1 cellular context compared by ENCODE assay signal in the genomic region with DNA sequence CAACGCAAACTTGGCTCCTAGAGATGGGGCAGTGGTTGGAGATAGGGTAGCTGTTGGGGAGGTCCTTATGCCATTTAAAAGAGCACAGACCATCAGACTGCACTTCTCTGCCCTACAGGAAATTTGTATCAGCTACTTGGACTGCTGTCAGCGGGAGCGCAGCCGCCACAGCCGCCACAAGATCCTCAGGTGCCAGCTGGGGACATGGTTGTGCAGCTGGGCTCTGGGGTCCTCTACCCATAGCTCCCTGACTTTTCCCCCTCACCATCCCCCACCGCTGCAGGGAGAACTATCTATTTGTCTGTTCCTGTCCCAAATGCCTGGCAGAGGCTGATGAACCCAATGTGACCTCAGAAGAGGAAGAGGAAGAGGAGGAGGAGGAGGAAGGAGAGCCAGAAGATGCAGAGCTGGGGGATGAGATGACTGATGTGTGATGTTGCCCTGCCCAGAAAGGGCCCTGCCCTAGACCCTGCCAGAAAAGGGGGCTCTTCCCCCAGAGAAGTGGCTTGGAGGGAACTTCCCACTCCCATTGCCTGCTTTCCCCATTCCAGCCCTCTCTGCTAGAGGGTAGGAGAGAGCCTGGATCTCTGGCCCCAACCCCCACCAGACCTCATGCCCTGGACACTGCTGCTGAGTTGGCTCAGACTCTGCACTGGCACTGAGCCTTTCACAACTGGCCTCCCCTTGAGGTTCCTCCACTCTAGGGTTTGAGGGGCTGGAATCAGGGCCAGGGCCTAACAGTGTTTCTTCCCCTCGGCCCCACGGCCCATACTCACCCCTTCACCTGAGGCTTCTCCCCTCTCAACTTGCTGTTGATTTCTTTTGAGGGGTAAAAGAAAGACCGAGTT.
TF ChIP-seq lines count a peak whose summit lies in the region.

No MANE protein-coding gene starts in this region.

TF ChIP-seq in IMR-90, 13 proteins besides CTCF, POLR2A, EP300 and RAD21:
- TF ChIP-seq MXI1 (IDR thresholded peaks at IDR 0.05; ENCODE audit: borderline replicate concordance, low read depth, low read length) (no peak), RFX5 (IDR thresholded peaks at IDR 0.05; ENCODE audit: low read depth, low read length) (no peak), MAFK (IDR thresholded peaks at IDR 0.05; ENCODE audit: low read depth, low read length) (no peak), CEBPB (IDR thresholded peaks at IDR 0.05; ENCODE audit: low read depth, low read length) (no peak), RCOR1 (IDR thresholded peaks at IDR 0.05; ENCODE audit: insufficient replicate concordance, low read length) (no peak), FOS (IDR thresholded peaks at IDR 0.05; ENCODE audit: low read depth, low read length) (no peak), MAZ (IDR thresholded peaks at IDR 0.05; ENCODE audit: borderline replicate concordance, low read depth, low read length) (no peak), CHD1 (IDR thresholded peaks at IDR 0.05; ENCODE audit: low read depth, low read length) (no peak), SMC3 (IDR thresholded peaks at IDR 0.05; ENCODE audit: low read depth, low read length) (no peak), BHLHE40 (IDR thresholded peaks at IDR 0.05; ENCODE audit: low read depth, low read length) (no peak), NFE2L2 (IDR thresholded peaks at IDR 0.05; ENCODE audit: low read depth, low read length) (no peak)
- TF ChIP-seq, protein P1, sequence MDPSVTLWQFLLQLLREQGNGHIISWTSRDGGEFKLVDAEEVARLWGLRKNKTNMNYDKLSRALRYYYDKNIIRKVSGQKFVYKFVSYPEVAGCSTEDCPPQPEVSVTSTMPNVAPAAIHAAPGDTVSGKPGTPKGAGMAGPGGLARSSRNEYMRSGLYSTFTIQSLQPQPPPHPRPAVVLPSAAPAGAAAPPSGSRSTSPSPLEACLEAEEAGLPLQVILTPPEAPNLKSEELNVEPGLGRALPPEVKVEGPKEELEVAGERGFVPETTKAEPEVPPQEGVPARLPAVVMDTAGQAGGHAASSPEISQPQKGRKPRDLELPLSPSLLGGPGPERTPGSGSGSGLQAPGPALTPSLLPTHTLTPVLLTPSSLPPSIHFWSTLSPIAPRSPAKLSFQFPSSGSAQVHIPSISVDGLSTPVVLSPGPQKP (IDR thresholded peaks at IDR 0.05; ENCODE audit: borderline replicate concordance, low read depth, low read length): no peak
- TF ChIP-seq, protein P2, sequence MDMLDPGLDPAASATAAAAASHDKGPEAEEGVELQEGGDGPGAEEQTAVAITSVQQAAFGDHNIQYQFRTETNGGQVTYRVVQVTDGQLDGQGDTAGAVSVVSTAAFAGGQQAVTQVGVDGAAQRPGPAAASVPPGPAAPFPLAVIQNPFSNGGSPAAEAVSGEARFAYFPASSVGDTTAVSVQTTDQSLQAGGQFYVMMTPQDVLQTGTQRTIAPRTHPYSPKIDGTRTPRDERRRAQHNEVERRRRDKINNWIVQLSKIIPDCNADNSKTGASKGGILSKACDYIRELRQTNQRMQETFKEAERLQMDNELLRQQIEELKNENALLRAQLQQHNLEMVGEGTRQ (IDR thresholded peaks at IDR 0.05; ENCODE audit: low read depth, low read length): no peak
